13 cellular contexts compared by ENCODE assay signal in the genomic region with DNA sequence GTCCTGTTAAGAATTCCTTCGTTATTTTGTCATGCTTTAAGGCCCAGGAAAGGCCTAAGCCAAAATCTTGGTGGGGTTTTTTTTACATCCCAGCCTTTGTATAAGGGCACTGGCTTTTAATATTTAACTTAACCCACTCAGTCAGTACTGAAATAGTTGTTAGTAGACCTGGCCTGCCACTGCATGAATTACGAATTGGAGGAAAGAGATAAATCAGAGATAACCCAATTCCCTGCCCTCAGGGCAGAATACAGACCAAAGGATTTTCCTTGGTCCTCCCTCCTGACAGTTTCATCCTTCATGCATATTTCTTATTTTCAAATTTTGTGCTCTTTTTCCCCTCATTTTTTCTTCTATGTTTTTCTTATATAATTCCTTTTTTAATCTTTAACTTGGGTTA.
A peak's percentile ranks its signal among the peaks of the same experiment; 100 is the strongest.
DNase-seq lines count a peak whose midpoint lies in the region; ATAC-seq, FAIRE-seq and TF ChIP-seq lines count a peak whose summit lies in the region.
"Had no signal": no experiment of that assay in that cellular context is flagged by ENCODE, and none has a peak within 500 bp of the region (broad histone marks: within the 10 kb centered on the region; RNA-seq: fewer than 3 reads in every experiment).

No MANE protein-coding gene starts in this region.

- no peak for TF ChIP-seq CTCF in nephron (IDR thresholded peaks at IDR 0.05; ENCODE audit: unreplicated experiment in 3 of 3)
- no peak for TF ChIP-seq CTCF in uterus (IDR thresholded peaks at IDR 0.05)

- peak overlapping the region in 1 of 3 experiments; percentile 73 for H3K4me3 Mint-ChIP-seq in nephron
- H3K4me3 Mint-ChIP-seq: CD8-positive, alpha-beta memory T cell; GM23338; IgD-negative memory B cell had no signal

- no peaks in the 10 kb centered on the region for H3K36me3 ChIP-seq in uterus
- H3K36me3 ChIP-seq in small intestine (ENCODE audit: control insufficient read depth in 2 of 2, insufficient read depth in 2 of 2, low read length in 2 of 2) = no peaks in the 10 kb centered on the region
- H3K36me3 ChIP-seq: BLaER1 had no signal

- peak overlapping the region; percentile 91 to 98 (median 94) for H3K27ac Mint-ChIP-seq in nephron
- H3K27ac Mint-ChIP-seq: CD8-positive, alpha-beta memory T cell; GM23338; IgD-negative memory B cell had no signal

- H3K36me3 Mint-ChIP-seq in nephron (ENCODE audit: low read depth) = no peaks in the 10 kb centered on the region

- ATAC-seq in GM19397 (IDR thresholded peaks at IDR 0.05; ENCODE audit: unreplicated experiment) = no peak

- no peaks in the 10 kb centered on the region for H3K27me3 Mint-ChIP-seq in nephron (ENCODE audit: low read depth)

- H3K4me1 ChIP-seq in uterus = no peaks in the 10 kb centered on the region
- no peaks in the 10 kb centered on the region for H3K4me1 ChIP-seq in small intestine (ENCODE audit: control insufficient read depth in 2 of 2, insufficient read depth in 1 of 2, low read depth in 1 of 2, low read length in 1 of 2)
- H3K4me1 ChIP-seq: BLaER1 had no signal

- H3K4me1 Mint-ChIP-seq in nephron = no peaks in the 10 kb centered on the region
- H3K4me1 Mint-ChIP-seq: CD8-positive, alpha-beta memory T cell; GM23338 had no signal

- FAIRE-seq in RCC 7860 (lab: Jason Lieb, UNC) (peak; percentile 38), small intestine (lab: Jason Lieb, UNC) (no peak)

- H3K4me3 ChIP-seq in uterus (no peak overlapping the region), small intestine (ENCODE audit: low read depth in 1 of 2, low read length in 2 of 2) (no peak overlapping the region)
- H3K4me3 ChIP-seq: BLaER1, GM23338 had no signal

- no peak for TF ChIP-seq POLR2A in uterus (IDR thresholded peaks at IDR 0.05)

- DNase-seq in EL (peak; percentile 28), RCC 7860 (ENCODE audit: low spot score) (no peak), glomerular visceral epithelial cell (ENCODE audit: extremely low spot score) (peak; percentile 28), uterus (no peak), small intestine (no peak)
- DNase-seq: CD8-positive, alpha-beta memory T cell; GDM1 had no signal

- H3K27ac ChIP-seq in uterus = no peak overlapping the region
- no peak overlapping the region for H3K27ac ChIP-seq in small intestine (ENCODE audit: low read depth in 1 of 2, low read length in 1 of 2)
- H3K27ac ChIP-seq: BLaER1, KMS-11 had no signal

- H3K9me3 Mint-ChIP-seq in nephron = peaks cover 7% of the 10 kb centered on the region
- H3K9me3 Mint-ChIP-seq: CD8-positive, alpha-beta memory T cell; GM23338 had no signal

- H3K27me3 ChIP-seq in uterus = no peaks in the 10 kb centered on the region
- H3K27me3 ChIP-seq in small intestine (ENCODE audit: control insufficient read depth in 2 of 2, insufficient read depth in 2 of 2, low read length in 2 of 2) = no peaks in the 10 kb centered on the region
- H3K27me3 ChIP-seq: BLaER1 had no signal

- intact Hi-C loops in uterus (cut with DNase I; ENCODE audit: low total_unique reads) = no loop called here

- H3K9me3 ChIP-seq in uterus (no peaks in the 10 kb centered on the region), small intestine (ENCODE audit: control insufficient read depth, low read depth) (no peaks in the 10 kb centered on the region)
- H3K9me3 ChIP-seq: BLaER1 had no signal

- 33 to 57% (median 41%) methylated on average over 2 of the region's 2 CpGs for WGBS in small intestine, 3 donors

Comparison
In these comparisons a context has a peak if more than half of its experiments do, and no peak if none do; other contexts are left out.
1. DNase-seq: peak in EL (single experiment) and glomerular visceral epithelial cell (single experiment); none in RCC 7860 (single experiment), uterus (0 of 2) and small intestine (single experiment).